8 cellular contexts compared by ENCODE assay signal in genomic region chr19:44024900-44025216, GRCh38. TPM values are rescaled to one million over a fixed set of nuclear protein-coding genes. Genes with fewer than 3 reads are reported as not detected.
A peak's percentile ranks its signal among the peaks of the same experiment; 100 is the strongest.
DNase-seq lines count a peak whose midpoint lies in the region; ATAC-seq and TF ChIP-seq lines count a peak whose summit lies in the region.

No MANE protein-coding gene starts in this region.

- no peaks in the 10 kb centered on the region for H3K27me3 ChIP-seq in SJCRH30

- no peak for DNase-seq in GM12864 (ENCODE audit: low read depth)
- DNase-seq in SJCRH30: no peak
- no peak for DNase-seq in fibroblast of the aortic adventitia (ENCODE audit: low read depth)
- no peak for DNase-seq in retinal pigment epithelial cell (ENCODE audit: low read depth)
- no peak for DNase-seq in ureter (ENCODE audit: low spot score)
- no peak for DNase-seq in activated CD4-positive, CD25-positive, alpha-beta regulatory T cell treated with anti-CD3 and anti-CD28 coated beads, Interleukin-2, amount 50 U/mL, for 72 hours
- no peak for DNase-seq in GF-D8 (lab: John Stamatoyannopoulos, UW)

- peaks cover 20% of the 10 kb centered on the region for H3K36me3 ChIP-seq in SJCRH30

- peak overlapping the region; percentile 65 for H3K27ac ChIP-seq in SJCRH30

- H3K4me1 ChIP-seq in SJCRH30: peaks cover 4% of the 10 kb centered on the region; the same call in 1 of the 2 replicates

- H3K4me3 ChIP-seq in GM12864 (ENCODE audit: low read depth, low read length) (peak overlapping the region; percentile 72; the same call in 1 of the 2 replicates), SJCRH30 (peak overlapping the region; percentile 83), fibroblast of the aortic adventitia (ENCODE audit: low read depth, low read length) (peak overlapping the region; percentile 92), retinal pigment epithelial cell (ENCODE audit: low read length) (peak overlapping the region; percentile 92)

- no peaks in the 10 kb centered on the region for H3K9me3 ChIP-seq in SJCRH30 (replicated peaks)

- ATAC-seq in GM21723 (IDR thresholded peaks at IDR 0.05; ENCODE audit: unreplicated experiment): no peak

- TF ChIP-seq CTCF in GM12864 (IDR thresholded peaks at IDR 0.05; ENCODE audit: low read depth, low read length, missing control alignments): no peak
- TF ChIP-seq CTCF in fibroblast of the aortic adventitia (IDR thresholded peaks at IDR 0.05; ENCODE audit: insufficient read depth, low read length): no peak
- no peak for TF ChIP-seq CTCF in retinal pigment epithelial cell (conservative IDR thresholded peaks at IDR 0.05; ENCODE audit: low read depth, low read length)

RNA-seq across cellular contexts. Expression of gene ZNF222, which starts 0.3 kb away (rescaled TPM):
- 6.9 and 9.2 TPM in 2 replicates for total RNA-seq in SJCRH30 (2014; rRNA removed; shearing (Covaris generic))
- 7.9 and 10.8 TPM in 2 replicates for total RNA-seq in fibroblast of the aortic adventitia (ENCODE audit: low replicate concordance)
- total RNA-seq in ureter: 4.9 TPM

RNA-seq across cellular contexts. Expression of gene ZNF230, which starts 22.1 kb away (rescaled TPM):
- 6.0 and 6.5 TPM in 2 replicates for total RNA-seq in SJCRH30 (2014; rRNA removed; shearing (Covaris generic))
- 5.2 and 6.1 TPM in 2 replicates for total RNA-seq in fibroblast of the aortic adventitia (ENCODE audit: low replicate concordance)
- 8.8 TPM for total RNA-seq in ureter

RNA-seq across cellular contexts. Expression of gene ZNF223, which starts 27.0 kb away (rescaled TPM):
- total RNA-seq in SJCRH30 (2014; rRNA removed; shearing (Covaris generic)): 5.9 and 6.3 TPM in 2 replicates
- total RNA-seq in fibroblast of the aortic adventitia (ENCODE audit: low replicate concordance) (6.5 and 34.9 TPM in 2 replicates), ureter (16.9 TPM)

RNA-seq across cellular contexts. Expression of gene ZNF155, which starts 40.9 kb away (rescaled TPM):
- 6.8 and 8.1 TPM in 2 replicates for total RNA-seq in SJCRH30 (2014; rRNA removed; shearing (Covaris generic))
- total RNA-seq in fibroblast of the aortic adventitia (ENCODE audit: low replicate concordance) (0.90 and 10.0 TPM in 2 replicates), ureter (9.1 TPM)

RNA-seq across cellular contexts. Expression of gene ZNF284, which starts 47.1 kb away (rescaled TPM):
- total RNA-seq in SJCRH30 (2014; rRNA removed; shearing (Covaris generic)): 4.0 and 4.7 TPM in 2 replicates
- 3.5 and 3.8 TPM in 2 replicates for total RNA-seq in fibroblast of the aortic adventitia (ENCODE audit: low replicate concordance)
- 2.0 TPM for total RNA-seq in ureter
